ENCODE assay signal across 1 cellular context in genomic region chr5:95731571-95732554, GRCh38.
TF ChIP-seq lines count a peak whose summit lies in the region.

No MANE protein-coding gene starts in this region.

TF ChIP-seq in GM12878, 131 proteins besides CTCF, POLR2A, EP300 and RAD21 (continues in another document):
- TF ChIP-seq USF1 (IDR thresholded peaks at IDR 0.05; ENCODE audit: borderline replicate concordance, extremely low read length, insufficient read depth, low read depth, low read length) (no peak), POU2F2 (IDR thresholded peaks at IDR 0.05; ENCODE audit: borderline replicate concordance, low read depth, low read length) (no peak), RELA (IDR thresholded peaks at IDR 0.05; ENCODE audit: borderline replicate concordance, partially characterized antibody) (no peak), HDAC6 (IDR thresholded peaks at IDR 0.05; ENCODE audit: unreplicated experiment) (peak; percentile 98), SMAD1 (IDR thresholded peaks at IDR 0.05; ENCODE audit: low read depth, partially characterized antibody) (no peak), CHD1 (IDR thresholded peaks at IDR 0.05; ENCODE audit: low read depth, low read length) (no peak), RB1 (IDR thresholded peaks at IDR 0.05; ENCODE audit: borderline replicate concordance) (no peak), ZNF217 (IDR thresholded peaks at IDR 0.05) (no peak), FOS (IDR thresholded peaks at IDR 0.05; ENCODE audit: borderline replicate concordance, extremely low read depth, insufficient read length) (no peak), MEF2B (IDR thresholded peaks at IDR 0.05; ENCODE audit: partially characterized antibody, poor library complexity, severe bottlenecking) (no peak), SRF (IDR thresholded peaks at IDR 0.05; ENCODE audit: low read depth in 2 of 2, low read length in 2 of 2) (no peak), NFIC (IDR thresholded peaks at IDR 0.05; ENCODE audit: low read depth, low read length) (no peak), CBX3 (IDR thresholded peaks at IDR 0.05; ENCODE audit: borderline replicate concordance, low read depth) (no peak), MAX (IDR thresholded peaks at IDR 0.05; ENCODE audit: low read depth, low read length) (0 out of 2 replicates have a peak, but pooled peaks have one; percentile 20), SMC3 (IDR thresholded peaks at IDR 0.05; ENCODE audit: borderline replicate concordance, low read length) (no peak), ASH2L (IDR thresholded peaks at IDR 0.05; ENCODE audit: borderline replicate concordance, low read depth) (no peak), CHD2 (IDR thresholded peaks at IDR 0.05; ENCODE audit: borderline replicate concordance, low read depth, low read length) (no peak), RFX5 (IDR thresholded peaks at IDR 0.05; ENCODE audit: low read depth, low read length) (no peak), SMARCA5 (IDR thresholded peaks at IDR 0.05) (no peak), MXI1 (IDR thresholded peaks at IDR 0.05; ENCODE audit: low read depth, low read length) (0 out of 2 replicates have a peak, but pooled peaks have one; percentile 34), ETV6 (conservative IDR thresholded peaks at IDR 0.05 in 1 of 2, IDR thresholded peaks at IDR 0.05 in 1 of 2; ENCODE audit: borderline replicate concordance in 1 of 2, low read depth in 1 of 2) (no peak), ZNF207 (IDR thresholded peaks at IDR 0.05; ENCODE audit: borderline replicate concordance) (no peak), RBBP5 (conservative IDR thresholded peaks at IDR 0.05) (no peak), BCL11A (IDR thresholded peaks at IDR 0.05; ENCODE audit: low read depth, low read length) (no peak), SKIL (IDR thresholded peaks at IDR 0.05; ENCODE audit: low read depth, poor library complexity, severe bottlenecking) (peak; percentile 45), IRF5 (IDR thresholded peaks at IDR 0.05; ENCODE audit: borderline replicate concordance) (no peak), JUND (IDR thresholded peaks at IDR 0.05; ENCODE audit: low read depth, low read length) (no peak), BRCA1 (IDR thresholded peaks at IDR 0.05; ENCODE audit: low read depth, low read length) (no peak), PAX8 (IDR thresholded peaks at IDR 0.05) (no peak), ZNF592 (IDR thresholded peaks at IDR 0.05) (no peak), STAT3 (IDR thresholded peaks at IDR 0.05; ENCODE audit: low read depth, low read length) (no peak), ZZZ3 (IDR thresholded peaks at IDR 0.05; ENCODE audit: control insufficient read depth, insufficient read length, low read depth) (no peak), IRF4 (IDR thresholded peaks at IDR 0.05; ENCODE audit: low read depth, low read length) (no peak), BACH1 (IDR thresholded peaks at IDR 0.05; ENCODE audit: borderline replicate concordance) (no peak), SREBF2 (IDR thresholded peaks at IDR 0.05; ENCODE audit: low read length) (no peak), DPF2 (IDR thresholded peaks at IDR 0.05) (no peak), RCOR1 (conservative IDR thresholded peaks at IDR 0.05; ENCODE audit: low read depth, low read length) (no peak), FOXK2 (IDR thresholded peaks at IDR 0.05) (no peak), PML (IDR thresholded peaks at IDR 0.05; ENCODE audit: low read length) (no peak), WRNIP1 (IDR thresholded peaks at IDR 0.05; ENCODE audit: borderline replicate concordance, low read depth, low read length) (no peak), LARP7 (IDR thresholded peaks at IDR 0.05) (no peak; the same call in 1 of the 2 replicates), CBX5 (IDR thresholded peaks at IDR 0.05; ENCODE audit: low read depth) (no peak), HDAC2 (IDR thresholded peaks at IDR 0.05) (no peak)
- TF ChIP-seq, protein P1, sequence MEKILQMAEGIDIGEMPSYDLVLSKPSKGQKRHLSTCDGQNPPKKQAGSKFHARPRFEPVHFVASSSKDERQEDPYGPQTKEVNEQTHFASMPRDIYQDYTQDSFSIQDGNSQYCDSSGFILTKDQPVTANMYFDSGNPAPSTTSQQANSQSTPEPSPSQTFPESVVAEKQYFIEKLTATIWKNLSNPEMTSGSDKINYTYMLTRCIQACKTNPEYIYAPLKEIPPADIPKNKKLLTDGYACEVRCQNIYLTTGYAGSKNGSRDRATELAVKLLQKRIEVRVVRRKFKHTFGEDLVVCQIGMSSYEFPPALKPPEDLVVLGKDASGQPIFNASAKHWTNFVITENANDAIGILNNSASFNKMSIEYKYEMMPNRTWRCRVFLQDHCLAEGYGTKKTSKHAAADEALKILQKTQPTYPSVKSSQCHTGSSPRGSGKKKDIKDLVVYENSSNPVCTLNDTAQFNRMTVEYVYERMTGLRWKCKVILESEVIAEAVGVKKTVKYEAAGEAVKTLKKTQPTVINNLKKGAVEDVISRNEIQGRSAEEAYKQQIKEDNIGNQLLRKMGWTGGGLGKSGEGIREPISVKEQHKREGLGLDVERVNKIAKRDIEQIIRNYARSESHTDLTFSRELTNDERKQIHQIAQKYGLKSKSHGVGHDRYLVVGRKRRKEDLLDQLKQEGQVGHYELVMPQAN (conservative IDR thresholded peaks at IDR 0.05) = no peak
- TF ChIP-seq, protein P2, sequence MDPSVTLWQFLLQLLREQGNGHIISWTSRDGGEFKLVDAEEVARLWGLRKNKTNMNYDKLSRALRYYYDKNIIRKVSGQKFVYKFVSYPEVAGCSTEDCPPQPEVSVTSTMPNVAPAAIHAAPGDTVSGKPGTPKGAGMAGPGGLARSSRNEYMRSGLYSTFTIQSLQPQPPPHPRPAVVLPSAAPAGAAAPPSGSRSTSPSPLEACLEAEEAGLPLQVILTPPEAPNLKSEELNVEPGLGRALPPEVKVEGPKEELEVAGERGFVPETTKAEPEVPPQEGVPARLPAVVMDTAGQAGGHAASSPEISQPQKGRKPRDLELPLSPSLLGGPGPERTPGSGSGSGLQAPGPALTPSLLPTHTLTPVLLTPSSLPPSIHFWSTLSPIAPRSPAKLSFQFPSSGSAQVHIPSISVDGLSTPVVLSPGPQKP (IDR thresholded peaks at IDR 0.05; ENCODE audit: low read depth, low read length) = no peak
- TF ChIP-seq, protein P3, sequence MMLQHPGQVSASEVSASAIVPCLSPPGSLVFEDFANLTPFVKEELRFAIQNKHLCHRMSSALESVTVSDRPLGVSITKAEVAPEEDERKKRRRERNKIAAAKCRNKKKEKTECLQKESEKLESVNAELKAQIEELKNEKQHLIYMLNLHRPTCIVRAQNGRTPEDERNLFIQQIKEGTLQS (IDR thresholded peaks at IDR 0.05; ENCODE audit: borderline replicate concordance, extremely low read depth, low read depth, low read length) = no peak
- TF ChIP-seq, protein P4, sequence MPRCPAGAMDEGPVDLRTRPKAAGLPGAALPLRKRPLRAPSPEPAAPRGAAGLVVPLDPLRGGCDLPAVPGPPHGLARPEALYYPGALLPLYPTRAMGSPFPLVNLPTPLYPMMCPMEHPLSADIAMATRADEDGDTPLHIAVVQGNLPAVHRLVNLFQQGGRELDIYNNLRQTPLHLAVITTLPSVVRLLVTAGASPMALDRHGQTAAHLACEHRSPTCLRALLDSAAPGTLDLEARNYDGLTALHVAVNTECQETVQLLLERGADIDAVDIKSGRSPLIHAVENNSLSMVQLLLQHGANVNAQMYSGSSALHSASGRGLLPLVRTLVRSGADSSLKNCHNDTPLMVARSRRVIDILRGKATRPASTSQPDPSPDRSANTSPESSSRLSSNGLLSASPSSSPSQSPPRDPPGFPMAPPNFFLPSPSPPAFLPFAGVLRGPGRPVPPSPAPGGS (IDR thresholded peaks at IDR 0.05; ENCODE audit: borderline replicate concordance, insufficient read depth, low read depth, low read length, poor library complexity, severe bottlenecking) = no peak
- TF ChIP-seq, protein P5, sequence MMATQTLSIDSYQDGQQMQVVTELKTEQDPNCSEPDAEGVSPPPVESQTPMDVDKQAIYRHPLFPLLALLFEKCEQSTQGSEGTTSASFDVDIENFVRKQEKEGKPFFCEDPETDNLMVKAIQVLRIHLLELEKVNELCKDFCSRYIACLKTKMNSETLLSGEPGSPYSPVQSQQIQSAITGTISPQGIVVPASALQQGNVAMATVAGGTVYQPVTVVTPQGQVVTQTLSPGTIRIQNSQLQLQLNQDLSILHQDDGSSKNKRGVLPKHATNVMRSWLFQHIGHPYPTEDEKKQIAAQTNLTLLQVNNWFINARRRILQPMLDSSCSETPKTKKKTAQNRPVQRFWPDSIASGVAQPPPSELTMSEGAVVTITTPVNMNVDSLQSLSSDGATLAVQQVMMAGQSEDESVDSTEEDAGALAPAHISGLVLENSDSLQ (IDR thresholded peaks at IDR 0.05) = no peak
- TF ChIP-seq, protein P6, sequence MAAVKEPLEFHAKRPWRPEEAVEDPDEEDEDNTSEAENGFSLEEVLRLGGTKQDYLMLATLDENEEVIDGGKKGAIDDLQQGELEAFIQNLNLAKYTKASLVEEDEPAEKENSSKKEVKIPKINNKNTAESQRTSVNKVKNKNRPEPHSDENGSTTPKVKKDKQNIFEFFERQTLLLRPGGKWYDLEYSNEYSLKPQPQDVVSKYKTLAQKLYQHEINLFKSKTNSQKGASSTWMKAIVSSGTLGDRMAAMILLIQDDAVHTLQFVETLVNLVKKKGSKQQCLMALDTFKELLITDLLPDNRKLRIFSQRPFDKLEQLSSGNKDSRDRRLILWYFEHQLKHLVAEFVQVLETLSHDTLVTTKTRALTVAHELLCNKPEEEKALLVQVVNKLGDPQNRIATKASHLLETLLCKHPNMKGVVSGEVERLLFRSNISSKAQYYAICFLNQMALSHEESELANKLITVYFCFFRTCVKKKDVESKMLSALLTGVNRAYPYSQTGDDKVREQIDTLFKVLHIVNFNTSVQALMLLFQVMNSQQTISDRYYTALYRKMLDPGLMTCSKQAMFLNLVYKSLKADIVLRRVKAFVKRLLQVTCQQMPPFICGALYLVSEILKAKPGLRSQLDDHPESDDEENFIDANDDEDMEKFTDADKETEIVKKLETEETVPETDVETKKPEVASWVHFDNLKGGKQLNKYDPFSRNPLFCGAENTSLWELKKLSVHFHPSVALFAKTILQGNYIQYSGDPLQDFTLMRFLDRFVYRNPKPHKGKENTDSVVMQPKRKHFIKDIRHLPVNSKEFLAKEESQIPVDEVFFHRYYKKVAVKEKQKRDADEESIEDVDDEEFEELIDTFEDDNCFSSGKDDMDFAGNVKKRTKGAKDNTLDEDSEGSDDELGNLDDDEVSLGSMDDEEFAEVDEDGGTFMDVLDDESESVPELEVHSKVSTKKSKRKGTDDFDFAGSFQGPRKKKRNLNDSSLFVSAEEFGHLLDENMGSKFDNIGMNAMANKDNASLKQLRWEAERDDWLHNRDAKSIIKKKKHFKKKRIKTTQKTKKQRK (IDR thresholded peaks at IDR 0.05; ENCODE audit: low read depth, low read length) = no peak
